In the genomic region with DNA sequence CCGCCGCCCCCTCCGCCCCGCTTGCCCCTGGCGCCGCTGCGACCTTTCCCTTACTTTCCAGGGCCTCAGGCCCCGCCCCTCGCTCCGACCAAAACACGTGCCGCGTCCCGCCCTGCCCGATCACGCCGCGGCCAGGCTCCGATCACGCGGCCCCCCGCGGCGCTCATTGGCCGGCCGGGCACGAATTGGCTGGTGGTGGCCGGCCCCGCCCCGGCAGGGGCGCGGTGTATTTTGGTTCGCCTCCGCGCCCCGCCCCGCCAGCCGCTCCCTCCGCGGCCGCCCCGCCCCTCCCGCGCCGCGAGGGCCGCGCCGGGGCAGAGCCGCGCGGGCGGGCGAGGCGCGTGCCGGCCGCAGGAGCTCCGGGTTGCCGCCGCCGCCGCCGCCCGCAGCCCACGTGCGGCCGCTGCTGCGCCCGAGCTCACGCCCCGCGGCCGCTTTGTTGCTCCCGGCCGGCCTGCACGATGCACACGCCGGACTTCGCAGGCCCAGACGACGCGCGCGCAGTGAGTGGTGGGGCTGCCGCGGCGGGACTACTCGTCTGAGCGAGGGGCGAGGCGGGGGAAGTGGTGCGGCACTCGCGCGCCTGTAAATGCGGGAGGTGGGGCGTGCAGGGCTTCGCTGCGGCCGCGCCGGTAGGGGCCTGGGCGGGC, we compare ENCODE assay signal across 8 cellular contexts. TPM values are rescaled to one million over a fixed set of nuclear protein-coding genes. Genes with fewer than 3 reads are reported as not detected.
DNase-seq lines count a peak whose midpoint lies in the region; ATAC-seq, FAIRE-seq and TF ChIP-seq lines count a peak whose summit lies in the region.

A gene (plus strand): TSS at position 295 of the 650 bp plus-strand sequence. CDS start 167 bp downstream, at position 462.

- no peaks in the 10 kb centered on the region for H3K79me2 ChIP-seq in endothelial cell of umbilical vein (ENCODE audit: control insufficient read depth, insufficient read depth, low read length)

- H4K20me1 ChIP-seq in BLaER1 = peaks cover 42% of the 10 kb centered on the region
- H4K20me1 ChIP-seq in endothelial cell of umbilical vein (replicated peaks; ENCODE audit: control insufficient read depth, extremely low read depth, insufficient read depth, low read length) = no peaks in the 10 kb centered on the region

- TF ChIP-seq CTCF in endothelial cell of umbilical vein (IDR thresholded peaks at IDR 0.05; ENCODE audit: extremely low read depth in 1 of 2, insufficient read depth in 1 of 2, low read depth in 1 of 2, low read length in 2 of 2) = no peak

- H3K4me1 ChIP-seq in BLaER1 (peaks cover 45% of the 10 kb centered on the region), endothelial cell of umbilical vein (ENCODE audit: control insufficient read depth, extremely low read depth, insufficient read depth, low read length) (peaks cover 4% of the 10 kb centered on the region)

- no peak for TF ChIP-seq POLR2A in endothelial cell of umbilical vein (IDR thresholded peaks at IDR 0.05; ENCODE audit: low read depth, low read length)

- DNase-seq in NOMO-1 treated with DMSO at 0.1 percent for 48 hours (lab: John Stamatoyannopoulos, UW; ENCODE audit: unreplicated experiment) (peak; percentile 92), activated T-cell treated with anti-CD3 and anti-CD28 coated beads for 1 hour (ENCODE audit: low read depth) (peak; percentile 78), endothelial cell of umbilical vein (ENCODE audit: low read depth, low spot score) (peak; percentile 81), midbrain (lab: John Stamatoyannopoulos, UW) (peak; percentile 75)
- peak; percentile 57 for DNase-seq in stimulated activated CD8-positive, alpha-beta memory T cell treated with anti-CD3 and anti-CD28 coated beads, Interleukin-15, amount 100 ng/mL, for 24 hours (ENCODE audit: low read depth)

- CTCF ChIA-PET in endothelial cell of umbilical vein (lab: Charles Lee) = interaction anchor here (0.9 to 17.6 kb wide), 9 partner anchors 29 to 392 kb away, joined by 3 to 340 read pairs (median 3); a partner anchor contains a TSS

- H3K4me2 ChIP-seq in BLaER1 (peak within 1 kb of the TSS; percentile 94), endothelial cell of umbilical vein (ENCODE audit: insufficient read depth, low read length) (peak within 1 kb of the TSS; percentile 63)

- peak; percentile 51 for ATAC-seq in GM19438 (IDR thresholded peaks at IDR 0.05; ENCODE audit: low read depth, unreplicated experiment)
- ATAC-seq in HG03571 (IDR thresholded peaks at IDR 0.05; ENCODE audit: unreplicated experiment) = peak; percentile 63

- POLR2A ChIA-PET in endothelial cell of umbilical vein (lab: Charles Lee) = interaction anchor here (0.9 kb wide), 1 partner anchor 59 kb away, joined by 3 read pairs; no protein-coding TSS in a partner anchor

- H3K27ac ChIP-seq in BLaER1 = peak within 1 kb of the TSS; percentile 98
- peak within 1 kb of the TSS; percentile 74 for H3K27ac ChIP-seq in endothelial cell of umbilical vein (ENCODE audit: insufficient read depth, low read depth, low read length)

- H3K9me1 ChIP-seq in endothelial cell of umbilical vein (replicated peaks; ENCODE audit: control insufficient read depth, extremely low read depth, insufficient read depth, low read length) = no peaks in the 10 kb centered on the region

- no TSS peak for BruUV-seq in endothelial cell of umbilical vein (replicated peaks; lab: Mats Ljungman, UMichigan)

- FAIRE-seq in endothelial cell of umbilical vein (lab: Jason Lieb, UNC) = peak; percentile 80

- intact Hi-C loops in endothelial cell of umbilical vein (cut with micrococcal nuclease) = loop anchor here (10.0 kb wide), 1 partner anchor 409 kb away; a partner anchor contains a TSS

- H3K4me3 ChIP-seq in BLaER1 (peak within 1 kb of the TSS; percentile 81), endothelial cell of umbilical vein (replicated peaks in 1 of 3; ENCODE audit: insufficient read depth in 1 of 3, low read depth in 1 of 3, low read length in 3 of 3) (peak within 1 kb of the TSS in 2 of 3 experiments; percentile 61 to 75)

- peak within 1 kb of the TSS; percentile 87 for H2AFZ ChIP-seq in endothelial cell of umbilical vein (ENCODE audit: low read depth, low read length)

- peaks cover 32% of the 10 kb centered on the region for H3K36me3 ChIP-seq in BLaER1
- H3K36me3 ChIP-seq in endothelial cell of umbilical vein (ENCODE audit: control insufficient read depth in 2 of 2, extremely low read depth in 1 of 2, insufficient read depth in 2 of 2, low read length in 2 of 2) = peaks cover 0 to 10% of the 10 kb centered on the region in 2 experiments

- H3K9me3 ChIP-seq in BLaER1 (peaks cover 19% of the 10 kb centered on the region), endothelial cell of umbilical vein (replicated peaks; ENCODE audit: control insufficient read depth, insufficient read depth, low read length) (no peaks in the 10 kb centered on the region)

- H3K9ac ChIP-seq in BLaER1 (peak within 1 kb of the TSS; percentile 95), endothelial cell of umbilical vein (replicated peaks; ENCODE audit: extremely low read depth, insufficient read depth, low read length) (peak within 1 kb of the TSS; percentile 88)

- dilution Hi-C loops in endothelial cell of umbilical vein (cut with MboI; ENCODE audit: extremely low pct_ligation_motif_present, low sequenced_read_pairs) = loop anchor here (10.0 kb wide), 1 partner anchor 239 kb away; no protein-coding TSS in a partner anchor

- H3K27me3 ChIP-seq in BLaER1 = no peaks in the 10 kb centered on the region
- H3K27me3 ChIP-seq in endothelial cell of umbilical vein (ENCODE audit: control insufficient read depth in 2 of 2, insufficient read depth in 2 of 2, low read length in 2 of 2) = no peaks in the 10 kb centered on the region

TF ChIP-seq in endothelial cell of umbilical vein, 7 proteins besides CTCF, POLR2A, EP300 and RAD21:
- TF ChIP-seq GATA2 (IDR thresholded peaks at IDR 0.05; ENCODE audit: insufficient read depth, insufficient read length, low read depth, low read length) = no peak
- TF ChIP-seq POLR2AphosphoS5 (IDR thresholded peaks at IDR 0.05; ENCODE audit: insufficient read depth, low read depth, low read length) = no peak
- TF ChIP-seq, protein P1, sequence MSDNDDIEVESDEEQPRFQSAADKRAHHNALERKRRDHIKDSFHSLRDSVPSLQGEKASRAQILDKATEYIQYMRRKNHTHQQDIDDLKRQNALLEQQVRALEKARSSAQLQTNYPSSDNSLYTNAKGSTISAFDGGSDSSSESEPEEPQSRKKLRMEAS (IDR thresholded peaks at IDR 0.05; ENCODE audit: insufficient read depth, insufficient read length) = peak; percentile 92
- no peak for TF ChIP-seq EZH2 (IDR thresholded peaks at IDR 0.05; ENCODE audit: borderline replicate concordance, low read depth, low read length, severe bottlenecking)
- TF ChIP-seq MYC (IDR thresholded peaks at IDR 0.05; ENCODE audit: low read depth, low read length) = peak; percentile 57

RNA-seq across cellular contexts. Expression of the gene that starts here (rescaled TPM):
- 11.0 and 11.3 TPM in 2 replicates for total RNA-seq in endothelial cell of umbilical vein
- 10.2 and 10.5 TPM in 2 replicates for polyA plus RNA-seq in endothelial cell of umbilical vein
- polyA plus RNA-seq in endothelial cell of umbilical vein (2011; cell fraction: cytosol; rRNA removed) = 8.7 and 9.3 TPM in 2 replicates
- polyA plus RNA-seq in endothelial cell of umbilical vein (2011; cell fraction: nucleus; rRNA removed) = 11.0 and 12.5 TPM in 2 replicates
- polyA plus RNA-seq in endothelial cell of umbilical vein (2012) = 4.2 and 5.3 TPM in 2 replicates
- 22.9 and 28.0 TPM in 2 replicates for polyA minus RNA-seq in endothelial cell of umbilical vein
- polyA minus RNA-seq in endothelial cell of umbilical vein (2011; cell fraction: cytosol; rRNA and poly(A)+ RNA removed) = 23.4 TPM
- polyA minus RNA-seq in endothelial cell of umbilical vein (2011; cell fraction: nucleus; rRNA and poly(A)+ RNA removed) = 8.2 and 10.0 TPM in 2 replicates

Comparison
In these comparisons a context has a peak if more than half of its experiments do, and no peak if none do; other contexts are left out.
1. Peak in every context shown above with its lines: DNase-seq, ATAC-seq, H3K4me3 ChIP-seq and H3K27ac ChIP-seq.